1 cellular context compared by ENCODE assay signal in genomic region chr12:110467847-110468211, GRCh38.
TF ChIP-seq lines count a peak whose summit lies in the region.

No MANE protein-coding gene starts in this region.

TF ChIP-seq in H1, 55 proteins besides CTCF, POLR2A, EP300 and RAD21:
- TF ChIP-seq E2F6 (IDR thresholded peaks at IDR 0.05): no peak
- TF ChIP-seq YY1 (IDR thresholded peaks at IDR 0.05; ENCODE audit: low read depth, low read length): 0 out of 2 replicates have a peak, but pooled peaks have one; percentile 64
- TF ChIP-seq MAX (IDR thresholded peaks at IDR 0.05): no peak
- no peak for TF ChIP-seq ZNF274 (IDR thresholded peaks at IDR 0.05; ENCODE audit: borderline replicate concordance, extremely low read depth, low read length)
- 0 out of 4 replicates have a peak, but pooled peaks of 1 of the 2 experiments have one; percentile 21 for TF ChIP-seq SIN3A (conservative IDR thresholded peaks at IDR 0.05 in 1 of 2, IDR thresholded peaks at IDR 0.05 in 1 of 2; ENCODE audit: low read depth in 1 of 2, low read length in 2 of 2)
- TF ChIP-seq FOSL1 (IDR thresholded peaks at IDR 0.05; ENCODE audit: insufficient read depth, low read depth, low read length): no peak
- TF ChIP-seq KDM4A (IDR thresholded peaks at IDR 0.05; ENCODE audit: low read depth, low read length, severe bottlenecking): peak; percentile 0
- TF ChIP-seq RXRA (IDR thresholded peaks at IDR 0.05; ENCODE audit: insufficient read depth, low read depth, low read length): no peak
- no peak for TF ChIP-seq BACH1 (IDR thresholded peaks at IDR 0.05; ENCODE audit: low read length)
- TF ChIP-seq JUND (IDR thresholded peaks at IDR 0.05; ENCODE audit: low read length): no peak
- TF ChIP-seq PHF8 (conservative IDR thresholded peaks at IDR 0.05; ENCODE audit: low read depth, low read length): peak; percentile 81
- TF ChIP-seq HDAC2 (IDR thresholded peaks at IDR 0.05; ENCODE audit: borderline replicate concordance in 1 of 2, low read depth in 2 of 2, low read length in 2 of 2): peak in 1 of 2 experiments; percentile 34; a peak in 1 of 4 replicates
- no peak for TF ChIP-seq SUZ12 (IDR thresholded peaks at IDR 0.05; ENCODE audit: low read length)
TF ChIP-seq in H1: peak in this region for 5.
